ENCODE assay signal across 23 cellular contexts in genomic region chr17:40825596-40825995, GRCh38. TPM values are rescaled to one million over a fixed set of nuclear protein-coding genes. Genes with fewer than 3 reads are reported as not detected.
DNase-seq lines count a peak whose midpoint lies in the region; ATAC-seq, FAIRE-seq and TF ChIP-seq lines count a peak whose summit lies in the region.
"Had no signal": no experiment of that assay in that cellular context is flagged by ENCODE, and none has a peak within 500 bp of the region (broad histone marks: within the 10 kb centered on the region; RNA-seq: fewer than 3 reads in every experiment).

No MANE protein-coding gene starts in this region.

- no peak overlapping the region for H3K4me3 Mint-ChIP-seq in MCF 10A (ENCODE audit: unreplicated experiment)
- H3K4me3 Mint-ChIP-seq: CD4-positive, alpha-beta T cell had no signal

- peaks cover 5% of the 10 kb centered on the region for H3K9me3 Mint-ChIP-seq in MCF 10A (ENCODE audit: unreplicated experiment)
- H3K9me3 Mint-ChIP-seq: CD4-positive, alpha-beta T cell had no signal

- H3K4me1 ChIP-seq in mammary epithelial cell (ENCODE audit: insufficient read depth, low read length) (no peaks in the 10 kb centered on the region), K562 (replicated peaks in 1 of 2; ENCODE audit: control insufficient read depth in 2 of 2, insufficient read depth in 2 of 2, low read length in 2 of 2) (peaks cover 34 to 65% of the 10 kb centered on the region in 2 experiments)
- H3K4me1 ChIP-seq: Caco-2 had no signal

- no peaks in the 10 kb centered on the region for H3K27me3 Mint-ChIP-seq in MCF 10A (ENCODE audit: insufficient read depth, unreplicated experiment)

- H3K9me1 ChIP-seq in K562 (ENCODE audit: control insufficient read depth, insufficient read depth, low read length), result no peaks in the 10 kb centered on the region

- H3K9me3 ChIP-seq in mammary epithelial cell (replicated peaks; ENCODE audit: insufficient read depth, low read length), result no peaks in the 10 kb centered on the region
- no peaks in the 10 kb centered on the region for H3K9me3 ChIP-seq in K562 (replicated peaks; ENCODE audit: control insufficient read depth, insufficient read depth, low read depth, low read length)
- H3K9me3 ChIP-seq: A549, Caco-2 had no signal

- ATAC-seq in K562, result no peak
- ATAC-seq: A549, GM12878, HCT116 had no signal

- no peaks in the 10 kb centered on the region for H4K20me1 ChIP-seq in mammary epithelial cell (ENCODE audit: insufficient read depth, low read length)
- H4K20me1 ChIP-seq in K562 (replicated peaks; ENCODE audit: control insufficient read depth, insufficient read depth, low read length), result no peaks in the 10 kb centered on the region

- intact Hi-C loops in MCF 10A (cut with micrococcal nuclease), result no loop called here
- intact Hi-C loops in mammary epithelial cell (cut with micrococcal nuclease), result no loop called here
- intact Hi-C loops in K562 (cut with micrococcal nuclease), result no loop called here

- H3K4me2 ChIP-seq in mammary epithelial cell (ENCODE audit: insufficient read depth, low read depth, low read length), result no peak overlapping the region
- H3K4me2 ChIP-seq in K562 (ENCODE audit: insufficient read depth, low read length), result peak overlapping the region; percentile 37; the same call in 1 of the 2 replicates
- H3K4me2 ChIP-seq: A549 had no signal

- no peak for TF ChIP-seq POLR2A in K562 (conservative IDR thresholded peaks at IDR 0.05)

- H3K9ac ChIP-seq in mammary epithelial cell (ENCODE audit: insufficient read depth, low read length) (no peak overlapping the region), K562 (ENCODE audit: insufficient read depth in 1 of 2, low read depth in 2 of 2, low read length in 2 of 2) (peak overlapping the region in 1 of 2 experiments; percentile 88; a peak in 1 of 4 replicates)

- WGBS in mammary epithelial cell (ENCODE audit: low coverage, missing lambda C conversion rate), result 88% methylated on average over 2 of the region's 2 CpGs
- WGBS in K562 (ENCODE audit: insufficient coverage, low coverage, missing lambda C conversion rate), result 41% methylated on average over 2 of the region's 2 CpGs

- H3K27ac ChIP-seq in mammary epithelial cell (ENCODE audit: insufficient read depth, low read depth, low read length) (no peak overlapping the region), K562 (ENCODE audit: extremely low read depth, low read depth, low read length) (peak overlapping the region; percentile 88; the same call in 2 of the 3 replicates)
- H3K27ac ChIP-seq: 22Rv1, A549, C4-2B had no signal

- CTCF ChIA-PET in MCF 10A (lab: Yijun Ruan, JAX), result interaction anchor here (0.7 to 1.1 kb wide), 2 partner anchors 14 to 693 kb away, joined by 3 read pairs; no protein-coding TSS in a partner anchor
- CTCF ChIA-PET in mammary epithelial cell (lab: Charles Lee; ENCODE audit: low non-redundant PET), result interaction anchor here (0.5 kb wide), 1 partner anchor 141 kb away, joined by 3 read pairs; no protein-coding TSS in a partner anchor
- CTCF ChIA-PET in K562 (lab: Yijun Ruan, JAX; ENCODE audit: low intra/inter-chr PET ratio), result no interaction called here

- peaks cover 50% of the 10 kb centered on the region for H3K4me1 Mint-ChIP-seq in MCF 10A (ENCODE audit: insufficient read depth, unreplicated experiment)

- in situ Hi-C loops in mammary epithelial cell (cut with MboI; ENCODE audit: low sequenced_read_pairs in 2 of 2), result no loop called here
- in situ Hi-C loops in K562 (cut with MboI), result no loop called here

- DNase-seq in MCF 10A (ENCODE audit: unreplicated experiment), result no peak
- no peak for DNase-seq in mammary epithelial cell
- DNase-seq in K562 (ENCODE audit: extremely low read depth in 1 of 4, low spot score in 3 of 4), result peak in 1 of 4 experiments; percentile 53
- peak; percentile 76 for DNase-seq in left kidney (ENCODE audit: low read depth, low spot score)
- DNase-seq in NCI-H146 treated with DMSO at 0.1 percent for 48 hours (lab: John Stamatoyannopoulos, UW; ENCODE audit: unreplicated experiment), result no peak
- DNase-seq in NCI-H2196 (lab: John Stamatoyannopoulos, UW; ENCODE audit: unreplicated experiment), result no peak
- no peak for DNase-seq in activated naive CD4-positive, alpha-beta T cell (lab: John Stamatoyannopoulos, UW)
- DNase-seq: AML-193; Caco-2; CD4-positive, alpha-beta T cell; DMS153; DMS79; GF-D8; GOT3; H7 had no signal

- H3K27ac Mint-ChIP-seq in MCF 10A (ENCODE audit: low read depth, unreplicated experiment), result peak overlapping the region; percentile 94
- H3K27ac Mint-ChIP-seq: CD4-positive, alpha-beta T cell had no signal

- POLR2A ChIA-PET in MCF 10A (lab: Yijun Ruan, JAX) (interaction anchor here (0.8 to 12.6 kb wide), 8 partner anchors 8 to 865 kb away, joined by 3 to 352 read pairs (median 4); partner anchors contain the start of gene EIF1), K562 (lab: Yijun Ruan, JAX) (interaction anchor here (0.6 to 0.9 kb wide), 2 partner anchors 13 to 87 kb away, joined by 3 read pairs; no protein-coding TSS in a partner anchor)

- FAIRE-seq in K562 (lab: Jason Lieb, UNC), result no peak
- FAIRE-seq: A549, GM12878, HTR-8/SVneo had no signal

- peaks cover 13% of the 10 kb centered on the region for H3K36me3 Mint-ChIP-seq in MCF 10A (ENCODE audit: insufficient read depth, unreplicated experiment)

- H2AFZ ChIP-seq in mammary epithelial cell (ENCODE audit: low read depth, low read length) (no peak overlapping the region), K562 (ENCODE audit: low read depth, low read length) (no peak overlapping the region; the same call in 1 of the 2 replicates)

- H3K79me2 ChIP-seq in mammary epithelial cell (ENCODE audit: insufficient read depth, low read length) (peaks cover 17% of the 10 kb centered on the region), K562 (ENCODE audit: control insufficient read depth, insufficient read depth, low read length) (peaks cover 78% of the 10 kb centered on the region)

- no TSS peak for BruUV-seq in MCF 10A (replicated peaks; lab: Mats Ljungman, UMichigan)
- BruUV-seq in mammary epithelial cell (replicated peaks; lab: Mats Ljungman, UMichigan), result no TSS peak
- BruUV-seq in K562 (replicated peaks; lab: Mats Ljungman, UMichigan), result no TSS peak

- no peak for TF ChIP-seq EP300 in K562 (IDR thresholded peaks at IDR 0.05; ENCODE audit: low read length)

- dilution Hi-C loops in mammary epithelial cell (cut with HindIII; ENCODE audit: low sequenced_read_pairs), result no loop called here

- H3K4me3 ChIP-seq in mammary epithelial cell (replicated peaks in 1 of 3; ENCODE audit: insufficient read depth in 1 of 3, low read depth in 2 of 3, low read length in 3 of 3) (no peak overlapping the region), K562 (no peak overlapping the region)
- H3K4me3 ChIP-seq: A549, GM12878 had no signal

- H3K36me3 ChIP-seq in mammary epithelial cell (ENCODE audit: insufficient read depth, low read length), result no peaks in the 10 kb centered on the region
- H3K36me3 ChIP-seq in K562 (ENCODE audit: control insufficient read depth, insufficient read depth, low read length), result peaks cover 16% of the 10 kb centered on the region; the same call in 2 of the 3 replicates

- H3K27me3 ChIP-seq in mammary epithelial cell (ENCODE audit: insufficient read depth, low read length), result no peaks in the 10 kb centered on the region
- H3K27me3 ChIP-seq in K562 (ENCODE audit: control insufficient read depth in 2 of 2, insufficient read depth in 2 of 2, low read length in 2 of 2), result no peaks in the 10 kb centered on the region

- no peak for TF ChIP-seq CTCF in MCF 10A (IDR thresholded peaks at IDR 0.05; ENCODE audit: unreplicated experiment)
- no peak for TF ChIP-seq CTCF in mammary epithelial cell (conservative IDR thresholded peaks at IDR 0.05 in 1 of 2, IDR thresholded peaks at IDR 0.05 in 1 of 2; ENCODE audit: extremely low read depth in 1 of 2, insufficient read depth in 1 of 2, low read depth in 1 of 2, low read length in 2 of 2)
- TF ChIP-seq CTCF in K562 (IDR thresholded peaks at IDR 0.05 in 2 of 3, conservative IDR thresholded peaks at IDR 0.05 in 1 of 3; ENCODE audit: insufficient read depth in 2 of 3, low read depth in 1 of 3, low read length in 3 of 3), result no peak

- TF ChIP-seq RAD21 in K562 (CRISPR knock-in tag; conservative IDR thresholded peaks at IDR 0.05 in 1 of 2, IDR thresholded peaks at IDR 0.05 in 1 of 2), result no peak

RNA-seq across cellular contexts. Expression of gene KRT10, which starts 3.2 kb away (rescaled TPM):
- total RNA-seq in MCF 10A (2022) (95.5 and 116 TPM in 2 replicates), mammary epithelial cell (10 to 100 TPM in 1 of 2 donors, 1 to 10 TPM in 1; 2.8 to 56.8 TPM), K562 (2014; rRNA removed) (64.0 and 70.5 TPM in 2 replicates), K562 (2014; rRNA removed; fragmentation: Illumina TruSeq; extraction: Trizol) (80.8 and 101 TPM in 2 replicates), K562 (2015; rRNA removed; fragmentation: Illumina TruSeq; extraction: Trizol) (45.7 and 51.0 TPM in 2 replicates), K562 (2021) (153 and 166 TPM in 2 replicates)
- polyA plus RNA-seq in mammary epithelial cell (13.9 TPM), K562 (2011; rRNA removed) (38.5 and 179 TPM in 2 replicates), K562 (2014; fragmentation: Illumina TruSeq; extraction: Trizol) (76.2 and 80.2 TPM in 2 replicates), K562 (2014; fragmentation: Nextera tagmentation; extraction: Ambion mirVana) (10 to 100 TPM; 47.0 to 54.6 TPM), K562 (2014; rRNA removed) (110 and 139 TPM in 2 replicates)
- polyA minus RNA-seq in mammary epithelial cell, result 13.4 TPM
- 11.6 and 27.7 TPM in 2 replicates for total RNA-seq in K562 (2011; cell fraction: chromatin; rRNA removed; ENCODE audit: low replicate concordance)
- total RNA-seq in K562 (2011; cell fraction: nucleolus; rRNA removed), result 10.5 and 12.3 TPM in 2 replicates
- 19.1 and 28.6 TPM in 2 replicates for total RNA-seq in K562 (2011; cell fraction: nucleoplasm; rRNA removed)
- polyA plus RNA-seq in K562 (2011; cell fraction: cytosol; rRNA removed), result 14.5 and 29.1 TPM in 2 replicates
- 13.4 and 14.2 TPM in 2 replicates for polyA plus RNA-seq in K562 (2011; cell fraction: nucleus; rRNA removed)
- polyA plus RNA-seq in K562 (2012), result 97.2 and 238 TPM in 2 replicates
- 5.6 and 37.3 TPM in 2 replicates for polyA minus RNA-seq in K562 (2011; rRNA and poly(A)+ RNA removed)
- polyA minus RNA-seq in K562 (2011; cell fraction: cytosol; rRNA and poly(A)+ RNA removed), result 6.6 and 21.6 TPM in 2 replicates
- 2.4 and 4.8 TPM in 2 replicates for polyA minus RNA-seq in K562 (2011; cell fraction: nucleus; rRNA and poly(A)+ RNA removed)

RNA-seq across cellular contexts. Expression of gene KRT28, which starts 25.8 kb away (rescaled TPM):
- not detected in 2 replicates for total RNA-seq in MCF 10A (2022)
- not detected for total RNA-seq in mammary epithelial cell
- polyA plus RNA-seq in mammary epithelial cell, result not detected
- not detected for polyA minus RNA-seq in mammary epithelial cell
- not detected in 2 replicates for total RNA-seq in K562 (2011; cell fraction: chromatin; rRNA removed; ENCODE audit: low replicate concordance)
- not detected in 2 replicates for total RNA-seq in K562 (2011; cell fraction: nucleolus; rRNA removed)
- not detected in 2 replicates for total RNA-seq in K562 (2011; cell fraction: nucleoplasm; rRNA removed)
- total RNA-seq in K562 (2014; rRNA removed), result not detected in 2 replicates
- not detected in 2 replicates for total RNA-seq in K562 (2014; rRNA removed; fragmentation: Illumina TruSeq; extraction: Trizol)
- not detected in 2 replicates for total RNA-seq in K562 (2015; rRNA removed; fragmentation: Illumina TruSeq; extraction: Trizol)
- total RNA-seq in K562 (2021), result not detected in 2 replicates
- not detected in 2 replicates for polyA plus RNA-seq in K562 (2011; rRNA removed)
- not detected in 2 replicates for polyA plus RNA-seq in K562 (2011; cell fraction: cytosol; rRNA removed)
- not detected in 2 replicates for polyA plus RNA-seq in K562 (2011; cell fraction: nucleus; rRNA removed)
- not detected in 2 replicates for polyA plus RNA-seq in K562 (2012)
- not detected in 2 replicates for polyA plus RNA-seq in K562 (2014; fragmentation: Illumina TruSeq; extraction: Trizol)
- polyA plus RNA-seq in K562 (2014; fragmentation: Nextera tagmentation; extraction: Ambion mirVana), result not detected
- polyA plus RNA-seq in K562 (2014; rRNA removed), result not detected in 2 replicates
- not detected in 2 replicates for polyA minus RNA-seq in K562 (2011; rRNA and poly(A)+ RNA removed)
- not detected in 2 replicates for polyA minus RNA-seq in K562 (2011; cell fraction: cytosol; rRNA and poly(A)+ RNA removed)
- polyA minus RNA-seq in K562 (2011; cell fraction: nucleus; rRNA and poly(A)+ RNA removed), result not detected in 2 replicates
- total RNA-seq: Caco-2; CD4-positive, alpha-beta T cell; Daoy; GM12878; H7 had no signal
- polyA plus RNA-seq: A549, BJ, GM12878 had no signal

RNA-seq across cellular contexts. Expression of gene KRT12, which starts 41.4 kb away (rescaled TPM):
- total RNA-seq in MCF 10A (2022) (not detected in 2 replicates), mammary epithelial cell (not detected), K562 (2014; rRNA removed) (6.2 and 7.5 TPM in 2 replicates), K562 (2014; rRNA removed; fragmentation: Illumina TruSeq; extraction: Trizol) (1.7 and 1.9 TPM in 2 replicates), K562 (2015; rRNA removed; fragmentation: Illumina TruSeq; extraction: Trizol) (2.3 and 3.1 TPM in 2 replicates), K562 (2021) (1.9 and 2.4 TPM in 2 replicates)
- polyA plus RNA-seq in mammary epithelial cell (not detected), K562 (2011; rRNA removed) (0.63 and 0.91 TPM in 2 replicates), K562 (2014; fragmentation: Illumina TruSeq; extraction: Trizol) (2.2 and 2.9 TPM in 2 replicates), K562 (2014; fragmentation: Nextera tagmentation; extraction: Ambion mirVana) (under 1 TPM; 0.18 to 0.53 TPM), K562 (2014; rRNA removed) (3.0 and 7.0 TPM in 2 replicates)
- not detected for polyA minus RNA-seq in mammary epithelial cell
- total RNA-seq in K562 (2011; cell fraction: chromatin; rRNA removed; ENCODE audit: low replicate concordance), result 1.2 TPM in 1 of 2 replicates, not detected in the other
- total RNA-seq in K562 (2011; cell fraction: nucleolus; rRNA removed), result 1.3 TPM in 1 of 2 replicates, not detected in the other
- not detected in 2 replicates for total RNA-seq in K562 (2011; cell fraction: nucleoplasm; rRNA removed)
- 0.74 and 1.6 TPM in 2 replicates for polyA plus RNA-seq in K562 (2011; cell fraction: cytosol; rRNA removed)
- 0.38 and 0.46 TPM in 2 replicates for polyA plus RNA-seq in K562 (2011; cell fraction: nucleus; rRNA removed)
- 3.5 and 4.4 TPM in 2 replicates for polyA plus RNA-seq in K562 (2012)
- polyA minus RNA-seq in K562 (2011; rRNA and poly(A)+ RNA removed), result 0.18 and 0.42 TPM in 2 replicates
- not detected in 2 replicates for polyA minus RNA-seq in K562 (2011; cell fraction: cytosol; rRNA and poly(A)+ RNA removed)
- 0.54 and 0.56 TPM in 2 replicates for polyA minus RNA-seq in K562 (2011; cell fraction: nucleus; rRNA and poly(A)+ RNA removed)
- total RNA-seq: Caco-2; CD4-positive, alpha-beta T cell; Daoy; GM12878; H7 had no signal
- polyA plus RNA-seq: A549, BJ, GM12878 had no signal

RNA-seq across cellular contexts. Expression of gene KRT27, which starts 43.2 kb away (rescaled TPM):
- not detected in 2 replicates for total RNA-seq in MCF 10A (2022)
- not detected for total RNA-seq in mammary epithelial cell
- polyA plus RNA-seq in mammary epithelial cell, result 0.03 TPM
- polyA minus RNA-seq in mammary epithelial cell, result not detected
- not detected in 2 replicates for total RNA-seq in K562 (2011; cell fraction: chromatin; rRNA removed; ENCODE audit: low replicate concordance)
- total RNA-seq in K562 (2011; cell fraction: nucleolus; rRNA removed), result not detected in 2 replicates
- total RNA-seq in K562 (2011; cell fraction: nucleoplasm; rRNA removed), result not detected in 2 replicates
- total RNA-seq in K562 (2014; rRNA removed), result not detected in 2 replicates
- not detected in 2 replicates for total RNA-seq in K562 (2014; rRNA removed; fragmentation: Illumina TruSeq; extraction: Trizol)
- total RNA-seq in K562 (2015; rRNA removed; fragmentation: Illumina TruSeq; extraction: Trizol), result not detected in 2 replicates
- total RNA-seq in K562 (2021), result 0.11 TPM in 1 of 2 replicates, not detected in the other
- polyA plus RNA-seq in K562 (2011; rRNA removed), result not detected in 2 replicates
- not detected in 2 replicates for polyA plus RNA-seq in K562 (2011; cell fraction: cytosol; rRNA removed)
- not detected in 2 replicates for polyA plus RNA-seq in K562 (2011; cell fraction: nucleus; rRNA removed)
- not detected in 2 replicates for polyA plus RNA-seq in K562 (2012)
- not detected in 2 replicates for polyA plus RNA-seq in K562 (2014; fragmentation: Illumina TruSeq; extraction: Trizol)
- polyA plus RNA-seq in K562 (2014; fragmentation: Nextera tagmentation; extraction: Ambion mirVana), result under 1 TPM in 1 of 2 experiments, not detected in 1; 0.10 TPM
- polyA plus RNA-seq in K562 (2014; rRNA removed), result not detected in 2 replicates
- not detected in 2 replicates for polyA minus RNA-seq in K562 (2011; rRNA and poly(A)+ RNA removed)
- not detected in 2 replicates for polyA minus RNA-seq in K562 (2011; cell fraction: cytosol; rRNA and poly(A)+ RNA removed)
- not detected in 2 replicates for polyA minus RNA-seq in K562 (2011; cell fraction: nucleus; rRNA and poly(A)+ RNA removed)
- total RNA-seq: Caco-2; CD4-positive, alpha-beta T cell; Daoy; GM12878; H7 had no signal
- polyA plus RNA-seq: A549, BJ, GM12878 had no signal

RNA-seq across cellular contexts. Expression of gene KRT26, which starts 53.6 kb away (rescaled TPM):
- total RNA-seq in MCF 10A (2022), result not detected in 2 replicates
- not detected for total RNA-seq in mammary epithelial cell
- polyA plus RNA-seq in mammary epithelial cell, result not detected
- not detected for polyA minus RNA-seq in mammary epithelial cell
- total RNA-seq in K562 (2011; cell fraction: chromatin; rRNA removed; ENCODE audit: low replicate concordance), result not detected in 2 replicates
- total RNA-seq in K562 (2011; cell fraction: nucleolus; rRNA removed), result not detected in 2 replicates
- total RNA-seq in K562 (2011; cell fraction: nucleoplasm; rRNA removed), result not detected in 2 replicates
- total RNA-seq in K562 (2014; rRNA removed), result not detected in 2 replicates
- total RNA-seq in K562 (2014; rRNA removed; fragmentation: Illumina TruSeq; extraction: Trizol), result not detected in 2 replicates
- not detected in 2 replicates for total RNA-seq in K562 (2015; rRNA removed; fragmentation: Illumina TruSeq; extraction: Trizol)
- not detected in 2 replicates for total RNA-seq in K562 (2021)
- not detected in 2 replicates for polyA plus RNA-seq in K562 (2011; rRNA removed)
- polyA plus RNA-seq in K562 (2011; cell fraction: cytosol; rRNA removed), result not detected in 2 replicates
- not detected in 2 replicates for polyA plus RNA-seq in K562 (2011; cell fraction: nucleus; rRNA removed)
- polyA plus RNA-seq in K562 (2012), result not detected in 2 replicates
- not detected in 2 replicates for polyA plus RNA-seq in K562 (2014; fragmentation: Illumina TruSeq; extraction: Trizol)
- polyA plus RNA-seq in K562 (2014; fragmentation: Nextera tagmentation; extraction: Ambion mirVana), result not detected
- not detected in 2 replicates for polyA plus RNA-seq in K562 (2014; rRNA removed)
- polyA minus RNA-seq in K562 (2011; rRNA and poly(A)+ RNA removed), result not detected in 2 replicates
- polyA minus RNA-seq in K562 (2011; cell fraction: cytosol; rRNA and poly(A)+ RNA removed), result not detected in 2 replicates
- not detected in 2 replicates for polyA minus RNA-seq in K562 (2011; cell fraction: nucleus; rRNA and poly(A)+ RNA removed)
- total RNA-seq: Caco-2; CD4-positive, alpha-beta T cell; Daoy; GM12878; H7 had no signal
- polyA plus RNA-seq: A549, BJ, GM12878 had no signal
